Comparison of ENCODE assay signal across 12 cellular contexts in genomic region chr1:208241541-208241940, GRCh38. TPM values are rescaled to one million over a fixed set of nuclear protein-coding genes. Genes with fewer than 3 reads are reported as not detected.
DNase-seq lines count a peak whose midpoint lies in the region; ATAC-seq and TF ChIP-seq lines count a peak whose summit lies in the region.
"Had no signal": no experiment of that assay in that cellular context is flagged by ENCODE, and none has a peak within 500 bp of the region (broad histone marks: within the 10 kb centered on the region; RNA-seq: fewer than 3 reads in every experiment).

No MANE protein-coding gene starts in this region.

- in situ Hi-C loops in ACHN (cut with HindIII; ENCODE audit: low pct_ligation_motif_present, low pct_unique_long_range_greater_than_20kb, low sequenced_read_pairs): no loop called here

- intact Hi-C loops in mucosa of descending colon (cut with DNase I, micrococcal nuclease): loop anchor here in 1 of 2 donors (10.0 kb wide), 2 partner anchors 107 to 217 kb away; no protein-coding TSS in a partner anchor

- H3K4me3 ChIP-seq in duodenal mucosa (ENCODE audit: low read depth in 1 of 2, low read length in 2 of 2): peak overlapping the region; percentile 86 to 89
- H3K4me3 ChIP-seq in mucosa of descending colon: peak overlapping the region; percentile 11
- H3K4me3 ChIP-seq in thoracic aorta: peak overlapping the region; percentile 80

- no peak for TF ChIP-seq CTCF in mucosa of descending colon (IDR thresholded peaks at IDR 0.05)
- TF ChIP-seq CTCF in thoracic aorta (IDR thresholded peaks at IDR 0.05): no peak

- no peaks in the 10 kb centered on the region for H3K9me3 ChIP-seq in duodenal mucosa (ENCODE audit: control insufficient read depth in 1 of 2, low read length in 2 of 2)
- no peaks in the 10 kb centered on the region for H3K9me3 ChIP-seq in mucosa of descending colon
- H3K9me3 ChIP-seq in thoracic aorta: no peaks in the 10 kb centered on the region
- H3K9me3 ChIP-seq: SJSA1 had no signal

- H3K4me1 ChIP-seq in duodenal mucosa (ENCODE audit: control insufficient read depth in 1 of 2, insufficient read depth in 2 of 2, low read length in 2 of 2): peaks cover 49 to 56% of the 10 kb centered on the region in 2 donors
- peaks cover 52% of the 10 kb centered on the region for H3K4me1 ChIP-seq in mucosa of descending colon (ENCODE audit: low read depth)
- peaks cover 40 to 74% of the 10 kb centered on the region in 2 donors for H3K4me1 ChIP-seq in thoracic aorta (ENCODE audit: control insufficient read depth in 1 of 2, low read depth in 2 of 2)

- peak overlapping the region; percentile 68 to 88 for H3K9ac ChIP-seq in duodenal mucosa (ENCODE audit: low read depth in 1 of 2, low read length in 2 of 2)

- H3K36me3 ChIP-seq in duodenal mucosa (ENCODE audit: control insufficient read depth in 1 of 2, insufficient read depth in 2 of 2, low read length in 2 of 2) (no peaks in the 10 kb centered on the region), mucosa of descending colon (ENCODE audit: low read depth) (no peaks in the 10 kb centered on the region), thoracic aorta (peaks cover 2% of the 10 kb centered on the region)

- H3K27ac ChIP-seq in duodenal mucosa (ENCODE audit: low read depth, low read length) (no peak overlapping the region), thoracic aorta (peak overlapping the region in 1 of 2 donors; percentile 5)
- H3K27ac ChIP-seq: 22Rv1, SJSA1 had no signal

- peak; percentile 27 for DNase-seq in DMS 273 (lab: John Stamatoyannopoulos, UW; ENCODE audit: unreplicated experiment)
- DNase-seq in DMS 273 treated with DMSO at 0.1 percent for 48 hours (lab: John Stamatoyannopoulos, UW): no peak
- no peak for DNase-seq in mucosa of descending colon
- no peak for DNase-seq in thoracic aorta (ENCODE audit: low spot score)
- no peak for DNase-seq in NCI-H1105 (lab: John Stamatoyannopoulos, UW)
- no peak for DNase-seq in ACHN
- DNase-seq: NCI-H510A had no signal

- H3K27me3 ChIP-seq in duodenal mucosa (ENCODE audit: control insufficient read depth in 1 of 2, insufficient read depth in 2 of 2, low read length in 2 of 2) (no peaks in the 10 kb centered on the region), thoracic aorta (replicated peaks; ENCODE audit: insufficient read depth) (no peaks in the 10 kb centered on the region)
- H3K27me3 ChIP-seq: SJSA1 had no signal

- no peak for ATAC-seq in mucosa of descending colon
- ATAC-seq in thoracic aorta (ENCODE audit: insufficient number of reproducible peaks, low FRiP score, low read depth): no peak
- ATAC-seq in HG02588 (IDR thresholded peaks at IDR 0.05; ENCODE audit: unreplicated experiment): no peak
- ATAC-seq: activated T-helper 17 cell treated with anti-CD3 and anti-CD28 coated beads, Interleukin-2, amount 50 U/mL, for 72 hours had no signal

RNA-seq across cellular contexts. Expression of gene PLXNA2, which starts 2.6 kb away (rescaled TPM):
- total RNA-seq in mucosa of descending colon (100 to 1,000 TPM in 1 of 3 donors, 10 to 100 TPM in 2; 65.5 to 127 (median 70.6) TPM), thoracic aorta (10 to 100 TPM; 30.2 to 62.2 TPM)

Comparison
In these comparisons a context has a peak if more than half of its experiments do, and no peak if none do; other contexts are left out.
1. H3K4me3 ChIP-seq: peak in every context shown above with its lines; median percentile 88 in duodenal mucosa; 80 in thoracic aorta; 11 in mucosa of descending colon.